Comparison of ENCODE assay signal across 1 cellular context in genomic region chr3:107855710-107856109, GRCh38.
TF ChIP-seq lines count a peak whose summit lies in the region.

No MANE protein-coding gene starts in this region.

TF ChIP-seq in H1, 55 proteins besides CTCF, POLR2A, EP300 and RAD21 (continued from another document):
- TF ChIP-seq, protein P1, sequence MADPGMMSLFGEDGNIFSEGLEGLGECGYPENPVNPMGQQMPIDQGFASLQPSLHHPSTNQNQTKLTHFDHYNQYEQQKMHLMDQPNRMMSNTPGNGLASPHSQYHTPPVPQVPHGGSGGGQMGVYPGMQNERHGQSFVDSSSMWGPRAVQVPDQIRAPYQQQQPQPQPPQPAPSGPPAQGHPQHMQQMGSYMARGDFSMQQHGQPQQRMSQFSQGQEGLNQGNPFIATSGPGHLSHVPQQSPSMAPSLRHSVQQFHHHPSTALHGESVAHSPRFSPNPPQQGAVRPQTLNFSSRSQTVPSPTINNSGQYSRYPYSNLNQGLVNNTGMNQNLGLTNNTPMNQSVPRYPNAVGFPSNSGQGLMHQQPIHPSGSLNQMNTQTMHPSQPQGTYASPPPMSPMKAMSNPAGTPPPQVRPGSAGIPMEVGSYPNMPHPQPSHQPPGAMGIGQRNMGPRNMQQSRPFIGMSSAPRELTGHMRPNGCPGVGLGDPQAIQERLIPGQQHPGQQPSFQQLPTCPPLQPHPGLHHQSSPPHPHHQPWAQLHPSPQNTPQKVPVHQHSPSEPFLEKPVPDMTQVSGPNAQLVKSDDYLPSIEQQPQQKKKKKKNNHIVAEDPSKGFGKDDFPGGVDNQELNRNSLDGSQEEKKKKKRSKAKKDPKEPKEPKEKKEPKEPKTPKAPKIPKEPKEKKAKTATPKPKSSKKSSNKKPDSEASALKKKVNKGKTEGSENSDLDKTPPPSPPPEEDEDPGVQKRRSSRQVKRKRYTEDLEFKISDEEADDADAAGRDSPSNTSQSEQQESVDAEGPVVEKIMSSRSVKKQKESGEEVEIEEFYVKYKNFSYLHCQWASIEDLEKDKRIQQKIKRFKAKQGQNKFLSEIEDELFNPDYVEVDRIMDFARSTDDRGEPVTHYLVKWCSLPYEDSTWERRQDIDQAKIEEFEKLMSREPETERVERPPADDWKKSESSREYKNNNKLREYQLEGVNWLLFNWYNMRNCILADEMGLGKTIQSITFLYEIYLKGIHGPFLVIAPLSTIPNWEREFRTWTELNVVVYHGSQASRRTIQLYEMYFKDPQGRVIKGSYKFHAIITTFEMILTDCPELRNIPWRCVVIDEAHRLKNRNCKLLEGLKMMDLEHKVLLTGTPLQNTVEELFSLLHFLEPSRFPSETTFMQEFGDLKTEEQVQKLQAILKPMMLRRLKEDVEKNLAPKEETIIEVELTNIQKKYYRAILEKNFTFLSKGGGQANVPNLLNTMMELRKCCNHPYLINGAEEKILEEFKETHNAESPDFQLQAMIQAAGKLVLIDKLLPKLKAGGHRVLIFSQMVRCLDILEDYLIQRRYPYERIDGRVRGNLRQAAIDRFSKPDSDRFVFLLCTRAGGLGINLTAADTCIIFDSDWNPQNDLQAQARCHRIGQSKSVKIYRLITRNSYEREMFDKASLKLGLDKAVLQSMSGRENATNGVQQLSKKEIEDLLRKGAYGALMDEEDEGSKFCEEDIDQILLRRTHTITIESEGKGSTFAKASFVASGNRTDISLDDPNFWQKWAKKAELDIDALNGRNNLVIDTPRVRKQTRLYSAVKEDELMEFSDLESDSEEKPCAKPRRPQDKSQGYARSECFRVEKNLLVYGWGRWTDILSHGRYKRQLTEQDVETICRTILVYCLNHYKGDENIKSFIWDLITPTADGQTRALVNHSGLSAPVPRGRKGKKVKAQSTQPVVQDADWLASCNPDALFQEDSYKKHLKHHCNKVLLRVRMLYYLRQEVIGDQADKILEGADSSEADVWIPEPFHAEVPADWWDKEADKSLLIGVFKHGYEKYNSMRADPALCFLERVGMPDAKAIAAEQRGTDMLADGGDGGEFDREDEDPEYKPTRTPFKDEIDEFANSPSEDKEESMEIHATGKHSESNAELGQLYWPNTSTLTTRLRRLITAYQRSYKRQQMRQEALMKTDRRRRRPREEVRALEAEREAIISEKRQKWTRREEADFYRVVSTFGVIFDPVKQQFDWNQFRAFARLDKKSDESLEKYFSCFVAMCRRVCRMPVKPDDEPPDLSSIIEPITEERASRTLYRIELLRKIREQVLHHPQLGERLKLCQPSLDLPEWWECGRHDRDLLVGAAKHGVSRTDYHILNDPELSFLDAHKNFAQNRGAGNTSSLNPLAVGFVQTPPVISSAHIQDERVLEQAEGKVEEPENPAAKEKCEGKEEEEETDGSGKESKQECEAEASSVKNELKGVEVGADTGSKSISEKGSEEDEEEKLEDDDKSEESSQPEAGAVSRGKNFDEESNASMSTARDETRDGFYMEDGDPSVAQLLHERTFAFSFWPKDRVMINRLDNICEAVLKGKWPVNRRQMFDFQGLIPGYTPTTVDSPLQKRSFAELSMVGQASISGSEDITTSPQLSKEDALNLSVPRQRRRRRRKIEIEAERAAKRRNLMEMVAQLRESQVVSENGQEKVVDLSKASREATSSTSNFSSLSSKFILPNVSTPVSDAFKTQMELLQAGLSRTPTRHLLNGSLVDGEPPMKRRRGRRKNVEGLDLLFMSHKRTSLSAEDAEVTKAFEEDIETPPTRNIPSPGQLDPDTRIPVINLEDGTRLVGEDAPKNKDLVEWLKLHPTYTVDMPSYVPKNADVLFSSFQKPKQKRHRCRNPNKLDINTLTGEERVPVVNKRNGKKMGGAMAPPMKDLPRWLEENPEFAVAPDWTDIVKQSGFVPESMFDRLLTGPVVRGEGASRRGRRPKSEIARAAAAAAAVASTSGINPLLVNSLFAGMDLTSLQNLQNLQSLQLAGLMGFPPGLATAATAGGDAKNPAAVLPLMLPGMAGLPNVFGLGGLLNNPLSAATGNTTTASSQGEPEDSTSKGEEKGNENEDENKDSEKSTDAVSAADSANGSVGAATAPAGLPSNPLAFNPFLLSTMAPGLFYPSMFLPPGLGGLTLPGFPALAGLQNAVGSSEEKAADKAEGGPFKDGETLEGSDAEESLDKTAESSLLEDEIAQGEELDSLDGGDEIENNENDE (IDR thresholded peaks at IDR 0.05; ENCODE audit: insufficient replicate concordance, low read length): no peak
- TF ChIP-seq JUN (IDR thresholded peaks at IDR 0.05; ENCODE audit: low read depth, low read length) (no peak), HDAC2 (IDR thresholded peaks at IDR 0.05; ENCODE audit: borderline replicate concordance in 1 of 2, low read depth in 2 of 2, low read length in 2 of 2) (no peak), BCL11A (IDR thresholded peaks at IDR 0.05; ENCODE audit: low read depth in 2 of 2, low read length in 2 of 2) (no peak), KDM5A (IDR thresholded peaks at IDR 0.05; ENCODE audit: low read length) (no peak), SP4 (IDR thresholded peaks at IDR 0.05; ENCODE audit: low read length) (no peak), CTBP2 (IDR thresholded peaks at IDR 0.05; ENCODE audit: borderline replicate concordance, insufficient read depth, insufficient read length, low read length) (no peak), GTF2F1 (IDR thresholded peaks at IDR 0.05; ENCODE audit: borderline replicate concordance, low read depth, low read length) (no peak), NANOG (IDR thresholded peaks at IDR 0.05; ENCODE audit: insufficient read depth, low read depth, low read length, poor library complexity, severe bottlenecking) (no peak), E2F6 (IDR thresholded peaks at IDR 0.05) (no peak), SAP30 (IDR thresholded peaks at IDR 0.05; ENCODE audit: insufficient read depth, insufficient replicate concordance, low read length) (no peak)
